In the genomic region with DNA sequence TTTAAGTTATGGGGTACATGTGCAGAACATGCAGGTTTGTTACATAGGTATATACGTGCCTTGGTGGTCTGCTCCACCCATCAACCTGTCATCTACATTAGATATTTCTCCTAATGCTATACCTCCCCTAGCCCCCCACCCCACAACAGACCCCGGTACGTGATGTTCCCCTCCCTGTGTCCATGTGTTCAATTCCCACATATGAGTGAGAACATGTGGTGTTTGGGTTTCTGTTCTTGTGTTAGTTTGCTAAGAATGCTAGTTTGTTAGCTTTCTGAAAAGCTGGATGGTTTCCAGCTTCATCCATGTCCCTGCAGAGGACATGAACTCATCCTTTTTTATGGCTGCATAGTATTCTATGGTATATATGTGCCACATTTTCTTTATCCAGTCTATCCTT, we compare ENCODE assay signal across 6 cellular contexts. TPM values are rescaled to one million over a fixed set of nuclear protein-coding genes. Genes with fewer than 3 reads are reported as not detected.
"Had no signal": no experiment of that assay in that cellular context is flagged by ENCODE, and none has a peak within 500 bp of the region (broad histone marks: within the 10 kb centered on the region; RNA-seq: fewer than 3 reads in every experiment).

No MANE protein-coding gene starts in this region.

RNA-seq across cellular contexts. Expression of gene MYT1L, which starts 39.8 kb away (rescaled TPM):
- total RNA-seq: GM23248, GM23338, H1, H7, H9, HFFc6 had no signal
- polyA plus RNA-seq: GM23248, GM23338 had no signal
